17 cellular contexts compared by ENCODE assay signal in the genomic region with DNA sequence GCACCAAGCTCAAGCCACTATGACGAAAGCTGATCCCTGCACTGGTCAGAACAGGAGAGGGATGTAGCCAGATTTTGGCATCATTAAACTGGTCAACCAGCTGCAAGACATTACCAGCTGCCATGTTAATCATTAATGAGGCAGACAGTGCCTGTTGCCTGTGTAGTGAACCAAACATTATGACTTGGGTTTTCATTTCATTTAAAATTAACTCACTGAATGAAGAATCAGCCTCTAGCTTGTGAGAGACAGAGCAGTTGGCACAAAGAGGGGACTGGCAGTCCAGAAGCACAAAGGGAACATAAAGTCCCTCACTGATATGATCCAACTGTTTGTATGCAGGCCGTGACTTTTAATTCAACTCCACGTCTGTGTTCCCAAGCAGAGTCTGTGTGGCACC.
A peak's percentile ranks its signal among the peaks of the same experiment; 100 is the strongest.
DNase-seq lines count a peak whose midpoint lies in the region; ATAC-seq, FAIRE-seq and TF ChIP-seq lines count a peak whose summit lies in the region.
"Had no signal": no experiment of that assay in that cellular context is flagged by ENCODE, and none has a peak within 500 bp of the region (broad histone marks: within the 10 kb centered on the region; RNA-seq: fewer than 3 reads in every experiment).

No MANE protein-coding gene starts in this region.

- FAIRE-seq in RCC 7860 (lab: Jason Lieb, UNC), result no peak

- no peaks in the 10 kb centered on the region for H3K27me3 ChIP-seq in gastrocnemius medialis
- H3K27me3 ChIP-seq: BLaER1 treated with 17β-estradiol and CSF1 and Interleukin-3, amounts not matched to agents 10 nM and 100 nM had no signal

- H3K4me3 ChIP-seq in gastrocnemius medialis, result no peak overlapping the region
- H3K4me3 ChIP-seq: BLaER1 treated with 17β-estradiol and CSF1 and Interleukin-3, amounts not matched to agents 10 nM and 100 nM had no signal

- ATAC-seq in GM18909 (IDR thresholded peaks at IDR 0.05; ENCODE audit: poor library complexity, unreplicated experiment), result peak; percentile 66
- ATAC-seq in gastrocnemius medialis, result peak; percentile 98 to 99
- ATAC-seq in GM19351 (IDR thresholded peaks at IDR 0.05; ENCODE audit: unreplicated experiment), result no peak
- ATAC-seq: naive thymus-derived CD8-positive, alpha-beta T cell; stimulated activated naive B cell treated with anti-CD40 and anti-IgM and Interleukin-4, amounts not matched to agents 10 μg/mL and 1 μg/mL and 100 μg/mL, for 72 hours had no signal

- DNase-seq in NCI-H526 treated with DMSO at 0.1 percent for 48 hours (lab: John Stamatoyannopoulos, UW), result peak; percentile 74
- peak; percentile 86 for DNase-seq in kidney tubule cell (ENCODE audit: low spot score)
- DNase-seq in gastrocnemius medialis, result peak; percentile 81 to 87
- DNase-seq in RCC 7860 (ENCODE audit: low spot score), result no peak
- DNase-seq in activated CD4-positive, alpha-beta T cell treated with anti-CD3 and anti-CD28 coated beads, Interleukin-2, amount 50 U/mL, for 1 hour, result no peak
- no peak for DNase-seq in amniotic stem cell (lab: John Stamatoyannopoulos, UW)
- DNase-seq: activated effector memory CD4-positive, alpha-beta T cell treated with Interleukin-2 at 50 U/mL for 16 hours; central memory CD4-positive, alpha-beta T cell; DMS79; naive thymus-derived CD8-positive, alpha-beta T cell; SIG-M5; stimulated activated CD4-positive, alpha-beta T cell treated with anti-CD3 and anti-CD28 coated beads, Interleukin-15, amount 100 ng/mL, for 24 hours; stimulated activated naive B cell treated with anti-CD40 and anti-IgM and Interleukin-4, amounts not matched to agents 10 μg/mL and 1 μg/mL and 100 μg/mL, for 72 hours; trophoblast cell had no signal

- no peaks in the 10 kb centered on the region for H3K9me3 ChIP-seq in gastrocnemius medialis
- H3K9me3 ChIP-seq: BLaER1 treated with 17β-estradiol and CSF1 and Interleukin-3, amounts not matched to agents 10 nM and 100 nM had no signal

- peaks cover 4 to 36% of the 10 kb centered on the region in 2 donors for H3K4me1 ChIP-seq in gastrocnemius medialis

- H3K27ac ChIP-seq in gastrocnemius medialis, result peak overlapping the region; percentile 77 to 94 (median 87)
- H3K27ac ChIP-seq: BLaER1 treated with 17β-estradiol and CSF1 and Interleukin-3, amounts not matched to agents 10 nM and 100 nM had no signal

- no peaks in the 10 kb centered on the region for H3K36me3 ChIP-seq in gastrocnemius medialis
- H3K36me3 ChIP-seq: BLaER1 treated with 17β-estradiol and CSF1 and Interleukin-3, amounts not matched to agents 10 nM and 100 nM had no signal

- in situ Hi-C loops in gastrocnemius medialis (cut with MboI; ENCODE audit: low sequenced_read_pairs in 4 of 4), result loop anchor here in 1 of 4 donors (5.0 kb wide), 1 partner anchor 204 kb away; no protein-coding TSS in a partner anchor

- intact Hi-C loops in gastrocnemius medialis (cut with DNase I; ENCODE audit: low total_unique reads), result loop anchor here (2.0 kb wide), 1 partner anchor 202 kb away; no protein-coding TSS in a partner anchor

- TF ChIP-seq CTCF in gastrocnemius medialis (IDR thresholded peaks at IDR 0.05 in 4 of 5, conservative IDR thresholded peaks at IDR 0.05 in 1 of 5), result no peak

- TF ChIP-seq POLR2A in gastrocnemius medialis (IDR thresholded peaks at IDR 0.05), result no peak

Comparison
In these comparisons a context has a peak if more than half of its experiments do, and no peak if none do; other contexts are left out.
1. DNase-seq: peak in NCI-H526 treated with DMSO at 0.1 percent for 48 hours (single experiment), kidney tubule cell (single experiment) and gastrocnemius medialis (2 of 2); none in RCC 7860 (single experiment), activated CD4-positive, alpha-beta T cell treated with anti-CD3 and anti-CD28 coated beads, Interleukin-2, amount 50 U/mL, for 1 hour (single experiment) and amniotic stem cell (single experiment).